23 cellular contexts compared by ENCODE assay signal in the genomic region with DNA sequence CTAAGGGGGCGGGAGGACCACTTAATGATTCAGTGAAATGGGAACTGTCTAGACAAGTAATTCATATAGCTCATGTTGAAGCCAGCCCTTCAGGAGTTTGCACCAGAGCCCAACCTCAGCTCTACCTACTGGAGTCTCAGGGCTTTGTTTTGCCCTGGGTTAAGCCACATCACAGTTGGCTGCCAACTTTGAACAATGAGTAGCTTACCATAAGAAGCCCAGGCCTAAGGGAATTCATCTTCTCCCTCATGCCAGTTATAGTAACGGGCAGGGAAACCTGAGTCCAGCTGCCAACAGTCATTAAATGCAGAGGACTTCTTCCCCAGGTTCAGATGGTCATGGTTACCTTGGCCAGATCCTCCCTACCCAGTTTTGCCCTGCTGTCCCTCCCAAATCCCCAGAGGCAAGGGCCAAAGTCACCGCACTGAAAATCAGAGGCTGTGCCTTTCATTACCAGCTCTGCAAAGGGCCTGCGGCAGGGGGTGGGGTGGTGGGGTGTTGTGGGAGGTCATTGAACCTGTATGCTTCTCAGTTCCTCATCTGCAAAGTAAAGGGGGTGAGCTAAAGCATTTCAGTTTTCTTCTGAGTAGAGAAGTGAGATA.
DNase-seq lines count a peak whose midpoint lies in the region; ATAC-seq and TF ChIP-seq lines count a peak whose summit lies in the region.
"Had no signal": no experiment of that assay in that cellular context is flagged by ENCODE, and none has a peak within 500 bp of the region (broad histone marks: within the 10 kb centered on the region; RNA-seq: fewer than 3 reads in every experiment).

No MANE protein-coding gene starts in this region.

- H3K27ac Mint-ChIP-seq in activated T-helper 17 cell treated with anti-CD3 and anti-CD28 coated beads, Interleukin-2, amount 50 U/mL, for 72 hours = no peak overlapping the region
- H3K27ac Mint-ChIP-seq: activated CD4-positive, alpha-beta memory T cell treated with anti-CD3 and anti-CD28 coated beads for 36 hours; activated naive CD8-positive, alpha-beta T cell treated with anti-CD3 and anti-CD28 coated beads, Interleukin-2, amount 10 ng/mL, durations not matched to agents 7 days and 5 days; effector memory CD8-positive, alpha-beta T cell had no signal

- POLR2A ChIA-PET in HEK293 (lab: Yijun Ruan, JAX) = no interaction called here

- no peaks in the 10 kb centered on the region for H3K36me3 Mint-ChIP-seq in activated T-helper 17 cell treated with anti-CD3 and anti-CD28 coated beads, Interleukin-2, amount 50 U/mL, for 72 hours (ENCODE audit: low read depth)
- H3K36me3 Mint-ChIP-seq: activated CD4-positive, alpha-beta memory T cell treated with anti-CD3 and anti-CD28 coated beads for 36 hours; activated naive CD8-positive, alpha-beta T cell treated with anti-CD3 and anti-CD28 coated beads, Interleukin-2, amount 10 ng/mL, durations not matched to agents 7 days and 5 days had no signal

- H3K4me3 ChIP-seq in HEK293 (ENCODE audit: low read depth, low read length) = no peak overlapping the region
- no peak overlapping the region for H3K4me3 ChIP-seq in RWPE2 (ENCODE audit: severe bottlenecking)
- H3K4me3 ChIP-seq: HAP-1 had no signal

- no peak for DNase-seq in RWPE2 (ENCODE audit: low spot score)
- peak; percentile 69 for DNase-seq in left lobe of liver (ENCODE audit: low spot score)
- DNase-seq in GM19238 (ENCODE audit: insufficient read length, low spot score) = no peak
- DNase-seq in ecto neural progenitor cell (ENCODE audit: low spot score) = no peak
- DNase-seq in KG1 (lab: John Stamatoyannopoulos, UW) = no peak
- DNase-seq: activated CD4-positive, alpha-beta memory T cell treated with anti-CD3 and anti-CD28 coated beads for 36 hours; activated naive CD8-positive, alpha-beta T cell treated with anti-CD3 and anti-CD28 coated beads, Interleukin-2, amount 10 ng/mL, durations not matched to agents 7 days and 5 days; activated T-cell treated with anti-CD3 and anti-CD28 coated beads, Interleukin-2, amount 50 U/mL, for 4 hours; COR-L47; effector memory CD8-positive, alpha-beta T cell; left cardiac atrium; NCI-H1092 treated with DMSO at 0.1 percent for 48 hours; NCI-H2107; NCI-H774; occipital lobe; stimulated activated CD4-positive, alpha-beta T cell treated with anti-CD3 and anti-CD28 coated beads, Interleukin-2, amount 100 ng/mL, for 48 hours; substantia nigra; WERI-Rb-1 had no signal

- peaks cover 14% of the 10 kb centered on the region for H3K27me3 Mint-ChIP-seq in activated T-helper 17 cell treated with anti-CD3 and anti-CD28 coated beads, Interleukin-2, amount 50 U/mL, for 72 hours

- H3K9me3 Mint-ChIP-seq in activated T-helper 17 cell treated with anti-CD3 and anti-CD28 coated beads, Interleukin-2, amount 50 U/mL, for 72 hours = no peaks in the 10 kb centered on the region
- H3K9me3 Mint-ChIP-seq: activated CD4-positive, alpha-beta memory T cell treated with anti-CD3 and anti-CD28 coated beads for 36 hours; activated naive CD8-positive, alpha-beta T cell treated with anti-CD3 and anti-CD28 coated beads, Interleukin-2, amount 10 ng/mL, durations not matched to agents 7 days and 5 days; activated T-cell treated with anti-CD3 and anti-CD28 coated beads, Interleukin-2, amount 50 U/mL, for 4 hours; effector memory CD8-positive, alpha-beta T cell had no signal

- no peaks in the 10 kb centered on the region for H3K27me3 ChIP-seq in RWPE2 (ENCODE audit: insufficient read depth, poor library complexity, severe bottlenecking)

- no peak overlapping the region for H3K4me3 Mint-ChIP-seq in activated T-helper 17 cell treated with anti-CD3 and anti-CD28 coated beads, Interleukin-2, amount 50 U/mL, for 72 hours
- H3K4me3 Mint-ChIP-seq: activated CD4-positive, alpha-beta memory T cell treated with anti-CD3 and anti-CD28 coated beads for 36 hours; activated naive CD8-positive, alpha-beta T cell treated with anti-CD3 and anti-CD28 coated beads, Interleukin-2, amount 10 ng/mL, durations not matched to agents 7 days and 5 days; activated T-cell treated with anti-CD3 and anti-CD28 coated beads, Interleukin-2, amount 50 U/mL, for 4 hours; effector memory CD8-positive, alpha-beta T cell had no signal

- H3K36me3 ChIP-seq in HEK293 (ENCODE audit: control insufficient read depth in 2 of 2, insufficient read depth in 1 of 2, low read length in 2 of 2) = no peaks in the 10 kb centered on the region
- no peaks in the 10 kb centered on the region for H3K36me3 ChIP-seq in RWPE2 (ENCODE audit: low read depth)
- H3K36me3 ChIP-seq: HAP-1, WERI-Rb-1 had no signal

- H3K9me3 ChIP-seq in HEK293 (ENCODE audit: control insufficient read depth, insufficient read depth, low read depth, low read length) (no peaks in the 10 kb centered on the region), RWPE2 (ENCODE audit: severe bottlenecking) (no peaks in the 10 kb centered on the region)
- H3K9me3 ChIP-seq: HAP-1 had no signal

- CTCF ChIA-PET in HEK293 (lab: Yijun Ruan, JAX) = interaction anchor here (0.6 to 1.0 kb wide), 3 partner anchors 18 to 528 kb away, joined by 3 to 4 read pairs (median 3); no protein-coding TSS in a partner anchor

- H3K27ac ChIP-seq in HEK293 (ENCODE audit: extremely low read depth, low read depth, low read length) (no peak overlapping the region), RWPE2 (ENCODE audit: poor library complexity, severe bottlenecking) (no peak overlapping the region)
- H3K27ac ChIP-seq: WERI-Rb-1 had no signal

- ATAC-seq in GM18511 (IDR thresholded peaks at IDR 0.05; ENCODE audit: unreplicated experiment) (peak; percentile 98), RWPE2 (ENCODE audit: low read depth) (peak; percentile 81), left lobe of liver (peak; percentile 86)
- no peak for ATAC-seq in activated T-helper 17 cell treated with anti-CD3 and anti-CD28 coated beads, Interleukin-2, amount 50 U/mL, for 72 hours (replicated peaks)
- ATAC-seq: activated T-cell treated with anti-CD3 and anti-CD28 coated beads, Interleukin-2, amount 50 U/mL, for 4 hours; effector memory CD8-positive, alpha-beta T cell; left cardiac atrium; Panc1 had no signal

- peaks cover 12% of the 10 kb centered on the region for H3K4me1 ChIP-seq in HEK293 (ENCODE audit: control insufficient read depth, insufficient read depth, low read length)
- peaks cover 14% of the 10 kb centered on the region for H3K4me1 ChIP-seq in RWPE2 (ENCODE audit: insufficient read depth, poor library complexity, severe bottlenecking)

- no peaks in the 10 kb centered on the region for H3K4me1 Mint-ChIP-seq in activated T-helper 17 cell treated with anti-CD3 and anti-CD28 coated beads, Interleukin-2, amount 50 U/mL, for 72 hours
- H3K4me1 Mint-ChIP-seq: activated naive CD8-positive, alpha-beta T cell treated with anti-CD3 and anti-CD28 coated beads, Interleukin-2, amount 10 ng/mL, durations not matched to agents 7 days and 5 days had no signal

- TF ChIP-seq CTCF in HEK293 (tag by site-specific recombination; IDR thresholded peaks at IDR 0.05) (no peak), RWPE2 (IDR thresholded peaks at IDR 0.05; ENCODE audit: poor library complexity, severe bottlenecking) (no peak)

TF ChIP-seq in HEK293, 187 proteins besides CTCF, POLR2A, EP300 and RAD21:
- TF ChIP-seq, protein P1, sequence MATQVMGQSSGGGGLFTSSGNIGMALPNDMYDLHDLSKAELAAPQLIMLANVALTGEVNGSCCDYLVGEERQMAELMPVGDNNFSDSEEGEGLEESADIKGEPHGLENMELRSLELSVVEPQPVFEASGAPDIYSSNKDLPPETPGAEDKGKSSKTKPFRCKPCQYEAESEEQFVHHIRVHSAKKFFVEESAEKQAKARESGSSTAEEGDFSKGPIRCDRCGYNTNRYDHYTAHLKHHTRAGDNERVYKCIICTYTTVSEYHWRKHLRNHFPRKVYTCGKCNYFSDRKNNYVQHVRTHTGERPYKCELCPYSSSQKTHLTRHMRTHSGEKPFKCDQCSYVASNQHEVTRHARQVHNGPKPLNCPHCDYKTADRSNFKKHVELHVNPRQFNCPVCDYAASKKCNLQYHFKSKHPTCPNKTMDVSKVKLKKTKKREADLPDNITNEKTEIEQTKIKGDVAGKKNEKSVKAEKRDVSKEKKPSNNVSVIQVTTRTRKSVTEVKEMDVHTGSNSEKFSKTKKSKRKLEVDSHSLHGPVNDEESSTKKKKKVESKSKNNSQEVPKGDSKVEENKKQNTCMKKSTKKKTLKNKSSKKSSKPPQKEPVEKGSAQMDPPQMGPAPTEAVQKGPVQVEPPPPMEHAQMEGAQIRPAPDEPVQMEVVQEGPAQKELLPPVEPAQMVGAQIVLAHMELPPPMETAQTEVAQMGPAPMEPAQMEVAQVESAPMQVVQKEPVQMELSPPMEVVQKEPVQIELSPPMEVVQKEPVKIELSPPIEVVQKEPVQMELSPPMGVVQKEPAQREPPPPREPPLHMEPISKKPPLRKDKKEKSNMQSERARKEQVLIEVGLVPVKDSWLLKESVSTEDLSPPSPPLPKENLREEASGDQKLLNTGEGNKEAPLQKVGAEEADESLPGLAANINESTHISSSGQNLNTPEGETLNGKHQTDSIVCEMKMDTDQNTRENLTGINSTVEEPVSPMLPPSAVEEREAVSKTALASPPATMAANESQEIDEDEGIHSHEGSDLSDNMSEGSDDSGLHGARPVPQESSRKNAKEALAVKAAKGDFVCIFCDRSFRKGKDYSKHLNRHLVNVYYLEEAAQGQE (tag by site-specific recombination; IDR thresholded peaks at IDR 0.05) = no peak
- TF ChIP-seq ZNF670 (tag by site-specific recombination; IDR thresholded peaks at IDR 0.05; ENCODE audit: low read depth) (no peak), ZXDB (tag by site-specific recombination; IDR thresholded peaks at IDR 0.05) (no peak), ZNF391 (tag by site-specific recombination; IDR thresholded peaks at IDR 0.05; ENCODE audit: borderline replicate concordance, low read depth) (no peak), TRIM28 (IDR thresholded peaks at IDR 0.05; ENCODE audit: borderline replicate concordance, low read length) (no peak), ZNF2 (tag by site-specific recombination; IDR thresholded peaks at IDR 0.05) (no peak), ZNF76 (tag by site-specific recombination; IDR thresholded peaks at IDR 0.05; ENCODE audit: borderline replicate concordance, low read depth) (no peak)
- TF ChIP-seq, protein P2, sequence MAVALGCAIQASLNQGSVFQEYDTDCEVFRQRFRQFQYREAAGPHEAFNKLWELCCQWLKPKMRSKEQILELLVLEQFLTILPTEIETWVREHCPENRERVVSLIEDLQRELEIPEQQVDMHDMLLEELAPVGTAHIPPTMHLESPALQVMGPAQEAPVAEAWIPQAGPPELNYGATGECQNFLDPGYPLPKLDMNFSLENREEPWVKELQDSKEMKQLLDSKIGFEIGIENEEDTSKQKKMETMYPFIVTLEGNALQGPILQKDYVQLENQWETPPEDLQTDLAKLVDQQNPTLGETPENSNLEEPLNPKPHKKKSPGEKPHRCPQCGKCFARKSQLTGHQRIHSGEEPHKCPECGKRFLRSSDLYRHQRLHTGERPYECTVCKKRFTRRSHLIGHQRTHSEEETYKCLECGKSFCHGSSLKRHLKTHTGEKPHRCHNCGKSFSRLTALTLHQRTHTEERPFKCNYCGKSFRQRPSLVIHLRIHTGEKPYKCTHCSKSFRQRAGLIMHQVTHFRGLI (tag by site-specific recombination; IDR thresholded peaks at IDR 0.05) = peak; percentile 91
